Comparison of ENCODE assay signal across 36 cellular contexts in the genomic region with DNA sequence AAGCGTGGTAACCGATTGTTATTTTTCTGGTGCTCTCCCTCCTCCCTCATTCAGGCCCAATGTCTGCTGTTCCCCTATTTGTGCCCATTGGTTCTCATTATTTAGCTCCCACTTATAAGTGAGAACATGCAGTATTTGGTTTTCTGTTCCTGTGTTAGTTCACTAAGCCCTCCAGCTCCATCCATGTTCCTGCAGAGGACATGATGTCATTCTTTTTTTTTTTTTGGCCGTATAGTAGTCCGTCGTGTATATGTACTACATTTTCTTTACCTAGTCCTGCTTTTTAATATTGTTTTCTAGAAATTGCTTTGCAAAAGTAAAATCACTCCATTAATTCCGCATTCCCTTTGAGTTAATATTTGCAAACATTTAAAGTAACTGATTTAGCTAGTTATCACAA. TPM values are rescaled to one million over a fixed set of nuclear protein-coding genes. Genes with fewer than 3 reads are reported as not detected.
DNase-seq lines count a peak whose midpoint lies in the region; ATAC-seq, FAIRE-seq and TF ChIP-seq lines count a peak whose summit lies in the region.
"Had no signal": no experiment of that assay in that cellular context is flagged by ENCODE, and none has a peak within 500 bp of the region (broad histone marks: within the 10 kb centered on the region; RNA-seq: fewer than 3 reads in every experiment).

No MANE protein-coding gene starts in this region.

- no peak for TF ChIP-seq CTCF in HepG2 (CRISPR knock-in tag; IDR thresholded peaks at IDR 0.05)
- TF ChIP-seq CTCF in right lobe of liver (IDR thresholded peaks at IDR 0.05): no peak
- no peak for TF ChIP-seq CTCF in HEK293 (tag by site-specific recombination; IDR thresholded peaks at IDR 0.05)
- no peak for TF ChIP-seq CTCF in chondrocyte (IDR thresholded peaks at IDR 0.05)
- TF ChIP-seq CTCF in D721Med (IDR thresholded peaks at IDR 0.05; ENCODE audit: insufficient read depth, missing control alignments): no peak
- no peak for TF ChIP-seq CTCF in testis (IDR thresholded peaks at IDR 0.05)

- peaks cover 55% of the 10 kb centered on the region for H3K4me1 Mint-ChIP-seq in activated naive CD4-positive, alpha-beta T cell treated with anti-CD3 and anti-CD28 coated beads, Interleukin-2, amount 50 U/mL, for 24 hours
- H3K4me1 Mint-ChIP-seq in chondrocyte (ENCODE audit: low read depth): peaks cover 25% of the 10 kb centered on the region

- H3K4me1 ChIP-seq in HepG2 (ENCODE audit: insufficient read depth, low read length): peaks cover 61% of the 10 kb centered on the region
- no peaks in the 10 kb centered on the region for H3K4me1 ChIP-seq in right lobe of liver
- H3K4me1 ChIP-seq in HEK293 (ENCODE audit: control insufficient read depth, insufficient read depth, low read length): peaks cover 7% of the 10 kb centered on the region; the same call in 1 of the 2 replicates
- peaks cover 4% of the 10 kb centered on the region for H3K4me1 ChIP-seq in testis
- H3K4me1 ChIP-seq: BE2C, BLaER1, Caco-2 had no signal

- H3K4me2 ChIP-seq in HepG2 (ENCODE audit: low read depth, low read length): no peak overlapping the region
- H3K4me2 ChIP-seq: A549; BLaER1; BLaER1 treated with 17β-estradiol and CSF1 and Interleukin-3, amounts not matched to agents 10 nM and 100 nM had no signal

- no peak for TF ChIP-seq RAD21 in HepG2 (CRISPR knock-in tag; IDR thresholded peaks at IDR 0.05)

- no peak overlapping the region for H3K27ac Mint-ChIP-seq in activated naive CD4-positive, alpha-beta T cell treated with anti-CD3 and anti-CD28 coated beads, Interleukin-2, amount 50 U/mL, for 24 hours
- peak overlapping the region; percentile 4 for H3K27ac Mint-ChIP-seq in chondrocyte (ENCODE audit: unreplicated experiment)
- H3K27ac Mint-ChIP-seq: B cell; CD4-positive, alpha-beta T cell; CD8-positive, alpha-beta memory T cell; CD8-positive, alpha-beta T cell had no signal

- H3K27ac ChIP-seq in HepG2 (ENCODE audit: extremely low read length, insufficient read depth, low read length) (no peak overlapping the region), right lobe of liver (no peak overlapping the region), HEK293 (ENCODE audit: extremely low read depth, low read depth, low read length) (no peak overlapping the region), testis (no peak overlapping the region)
- H3K27ac ChIP-seq: 22Rv1; A549; BLaER1; BLaER1 treated with 17β-estradiol and CSF1 and Interleukin-3, amounts not matched to agents 10 nM and 100 nM; C4-2B had no signal

- peak overlapping the region; percentile 44 for H3K4me3 Mint-ChIP-seq in activated naive CD4-positive, alpha-beta T cell treated with anti-CD3 and anti-CD28 coated beads, Interleukin-2, amount 50 U/mL, for 24 hours
- H3K4me3 Mint-ChIP-seq in chondrocyte (ENCODE audit: unreplicated experiment): no peak overlapping the region
- H3K4me3 Mint-ChIP-seq: B cell; CD14-positive monocyte; CD4-positive, alpha-beta memory T cell; CD4-positive, alpha-beta T cell; CD4-positive, CD25-positive, alpha-beta regulatory T cell; CD8-positive, alpha-beta memory T cell; CD8-positive, alpha-beta T cell had no signal

- POLR2A ChIA-PET in HepG2 (lab: Yijun Ruan, JAX): interaction anchor here (0.9 kb wide), 1 partner anchor 59 kb away, joined by 3 read pairs; the partner anchor contains the start of gene BAG2
- POLR2A ChIA-PET in HEK293 (lab: Yijun Ruan, JAX): interaction anchor here (0.5 to 0.6 kb wide), 2 partner anchors 54 to 776 kb away, joined by 4 to 5 read pairs; no protein-coding TSS in a partner anchor

- DNase-seq in activated naive CD4-positive, alpha-beta T cell treated with anti-CD3 and anti-CD28 coated beads, Interleukin-2, amount 50 U/mL, for 16 hours: no peak
- DNase-seq in HepG2 (ENCODE audit: low spot score) (no peak), right lobe of liver (no peak), chondrocyte (ENCODE audit: low spot score) (no peak), D721Med (ENCODE audit: insufficient read length, low spot score) (no peak), testis (no peak)
- DNase-seq: 8988T; ACHN; AML-193; BE2C; C1 segment of cervical spinal cord; Caco-2; Calu3; CD4-positive, alpha-beta memory T cell; CD4-positive, alpha-beta T cell; CD4-positive, CD25-positive, alpha-beta regulatory T cell; CD8-positive, alpha-beta memory T cell; CD8-positive, alpha-beta T cell; COR-L47; DMS 273 treated with DMSO at 0.1 percent for 48 hours; DMS153; DMS53; DMS79; DMS79 treated with DMSO at 0.1 percent for 48 hours; DND-41; EL had no signal

- H4K20me1 ChIP-seq in HepG2 (ENCODE audit: insufficient read depth, low read length): 0 out of 2 replicates have a peak, but pooled peaks cover 3% of the 10 kb centered on the region

- no peaks in the 10 kb centered on the region for H3K9me3 Mint-ChIP-seq in activated naive CD4-positive, alpha-beta T cell treated with anti-CD3 and anti-CD28 coated beads, Interleukin-2, amount 50 U/mL, for 24 hours
- H3K9me3 Mint-ChIP-seq in chondrocyte (ENCODE audit: low read depth): no peaks in the 10 kb centered on the region
- H3K9me3 Mint-ChIP-seq: CD14-positive monocyte; CD4-positive, alpha-beta T cell; CD8-positive, alpha-beta memory T cell; CD8-positive, alpha-beta T cell had no signal

- in situ Hi-C loops in HepG2 (cut with HindIII; ENCODE audit: extremely low pct_ligation_motif_present, low pct_unique_long_range_greater_than_20kb): no loop called here

- WGBS in HepG2 (ENCODE audit: low lambda C conversion rate): 97% methylated on average over 6 of the region's 6 CpGs
- WGBS in right lobe of liver (ENCODE audit: insufficient coverage, low coverage, low lambda C conversion rate, missing lambda C conversion rate): 91% methylated on average over 6 of the region's 6 CpGs
- WGBS in testis, 2 donors: 92 to 94% methylated on average over 6 of the region's 6 CpGs

- peaks cover 15% of the 10 kb centered on the region for H3K36me3 Mint-ChIP-seq in activated naive CD4-positive, alpha-beta T cell treated with anti-CD3 and anti-CD28 coated beads, Interleukin-2, amount 50 U/mL, for 24 hours
- peaks cover 2% of the 10 kb centered on the region for H3K36me3 Mint-ChIP-seq in chondrocyte (ENCODE audit: low read depth)

- FAIRE-seq in HepG2 (lab: Jason Lieb, UNC) (no peak), D721Med (lab: Jason Lieb, UNC) (no peak)
- FAIRE-seq: A204.1, A549 had no signal

- H3K4me3 ChIP-seq in HepG2 (replicated peaks in 1 of 3; ENCODE audit: insufficient read depth in 1 of 3, low read depth in 2 of 3, low read length in 3 of 3) (no peak overlapping the region), right lobe of liver (no peak overlapping the region), HEK293 (ENCODE audit: low read depth, low read length) (no peak overlapping the region), testis (no peak overlapping the region)
- H3K4me3 ChIP-seq: A549; BLaER1; BLaER1 treated with 17β-estradiol and CSF1 and Interleukin-3, amounts not matched to agents 10 nM and 100 nM had no signal

- intact Hi-C loops in HepG2 (cut with micrococcal nuclease; ENCODE audit: unreplicated experiment): no loop called here
- intact Hi-C loops in right lobe of liver (cut with DNase I): no loop called here
- intact Hi-C loops in testis (cut with DNase I; ENCODE audit: low total_unique reads): no loop called here

- no peak overlapping the region for H3K9ac ChIP-seq in HepG2 (ENCODE audit: insufficient read depth, low read depth, low read length)
- H3K9ac ChIP-seq: BLaER1; BLaER1 treated with 17β-estradiol and CSF1 and Interleukin-3, amounts not matched to agents 10 nM and 100 nM had no signal

- H3K27me3 Mint-ChIP-seq in activated naive CD4-positive, alpha-beta T cell treated with anti-CD3 and anti-CD28 coated beads, Interleukin-2, amount 50 U/mL, for 24 hours: no peaks in the 10 kb centered on the region
- no peaks in the 10 kb centered on the region for H3K27me3 Mint-ChIP-seq in chondrocyte (ENCODE audit: low read depth)
- H3K27me3 Mint-ChIP-seq: B cell; CD4-positive, alpha-beta memory T cell; CD4-positive, alpha-beta T cell; CD4-positive, CD25-positive, alpha-beta regulatory T cell had no signal

- CTCF ChIA-PET in HepG2 (lab: Yijun Ruan, JAX; ENCODE audit: low intra/inter-chr PET ratio, low total read pairs) (no interaction called here), HEK293 (lab: Yijun Ruan, JAX) (interaction anchor here (0.6 to 1.7 kb wide), 3 partner anchors 24 to 210 kb away, joined by 3 to 5 read pairs (median 4); no protein-coding TSS in a partner anchor)

- peaks cover 0 to 3% of the 10 kb centered on the region in 2 experiments; a peak in 2 of 5 replicates for H3K36me3 ChIP-seq in HepG2 (replicated peaks in 1 of 2; ENCODE audit: control insufficient read depth in 1 of 2, insufficient read depth in 2 of 2, low read length in 2 of 2)
- H3K36me3 ChIP-seq in right lobe of liver: no peaks in the 10 kb centered on the region
- peaks cover 0 to 6% of the 10 kb centered on the region in 2 experiments; a peak in 2 of 3 replicates for H3K36me3 ChIP-seq in HEK293 (ENCODE audit: control insufficient read depth in 2 of 2, insufficient read depth in 1 of 2, low read length in 2 of 2)
- H3K36me3 ChIP-seq in testis (ENCODE audit: low read depth, missing control alignments): no peaks in the 10 kb centered on the region

- no peak for TF ChIP-seq EP300 in HepG2 (IDR thresholded peaks at IDR 0.05; ENCODE audit: low read depth in 2 of 2, low read length in 2 of 2)
- TF ChIP-seq EP300 in HepG2 (CRISPR knock-in tag; IDR thresholded peaks at IDR 0.05; ENCODE audit: borderline replicate concordance): no peak

- H2AFZ ChIP-seq in HepG2 (ENCODE audit: low read length): no peak overlapping the region

- no TSS peak for BruUV-seq in HepG2 (replicated peaks; lab: Mats Ljungman, UMichigan)

- H3K9me3 ChIP-seq in HepG2 (ENCODE audit: low read length): no peaks in the 10 kb centered on the region
- H3K9me3 ChIP-seq in right lobe of liver: no peaks in the 10 kb centered on the region
- no peaks in the 10 kb centered on the region for H3K9me3 ChIP-seq in HEK293 (ENCODE audit: control insufficient read depth, insufficient read depth, low read depth, low read length)
- H3K9me3 ChIP-seq in testis: no peaks in the 10 kb centered on the region
- H3K9me3 ChIP-seq: A549; BE2C; BLaER1; BLaER1 treated with 17β-estradiol and CSF1 and Interleukin-3, amounts not matched to agents 10 nM and 100 nM; Caco-2 had no signal

- H3K79me2 ChIP-seq in HepG2 (ENCODE audit: insufficient read depth, low read length): peaks cover 77% of the 10 kb centered on the region

- H3K27me3 ChIP-seq in HepG2 (ENCODE audit: control insufficient read depth in 1 of 2, insufficient read depth in 2 of 2, low read length in 2 of 2): no peaks in the 10 kb centered on the region
- H3K27me3 ChIP-seq in right lobe of liver: no peaks in the 10 kb centered on the region
- H3K27me3 ChIP-seq in testis: no peaks in the 10 kb centered on the region
- H3K27me3 ChIP-seq: BE2C; BLaER1; BLaER1 treated with 17β-estradiol and CSF1 and Interleukin-3, amounts not matched to agents 10 nM and 100 nM had no signal

- TF ChIP-seq POLR2A in HepG2 (IDR thresholded peaks at IDR 0.05; ENCODE audit: insufficient read depth in 1 of 2, low read depth in 2 of 2, low read length in 2 of 2): no peak
- no peak for TF ChIP-seq POLR2A in right lobe of liver (IDR thresholded peaks at IDR 0.05)
- TF ChIP-seq POLR2A in testis (IDR thresholded peaks at IDR 0.05): no peak

- ATAC-seq in HepG2: no peak
- no peak for ATAC-seq in right lobe of liver
- ATAC-seq: A549; CD8-positive, alpha-beta T cell had no signal

RNA-seq across cellular contexts. Expression of gene ZNF451, which starts 23.1 kb away (rescaled TPM):
- total RNA-seq in HepG2 (2016; rRNA removed; fragmentation: Illumina TruSeq; extraction: Trizol): 65.7 and 104 TPM in 2 replicates
- 24.7 and 26.5 TPM in 2 replicates for total RNA-seq in HepG2 (2016; cell fraction: cytosol; rRNA removed; fragmentation: Illumina TruSeq; extraction: Trizol; ENCODE audit: low read depth)
- total RNA-seq in HepG2 (2016; cell fraction: insoluble cytoplasmic fraction; rRNA removed; fragmentation: Illumina TruSeq; extraction: Trizol): 63.5 and 86.7 TPM in 2 replicates
- total RNA-seq in HepG2 (2016; cell fraction: membrane; rRNA removed; fragmentation: Illumina TruSeq; extraction: Trizol): 25.8 and 28.9 TPM in 2 replicates
- 114 and 121 TPM in 2 replicates for total RNA-seq in HepG2 (2016; cell fraction: nucleus; rRNA removed; fragmentation: Illumina TruSeq; extraction: Trizol)
- 26.8 and 32.1 TPM in 2 replicates for polyA plus RNA-seq in HepG2 (2011; rRNA removed)
- 11.2 and 15.5 TPM in 2 replicates for polyA plus RNA-seq in HepG2 (2011; cell fraction: cytosol; rRNA removed)
- 31.4 and 36.5 TPM in 2 replicates for polyA plus RNA-seq in HepG2 (2011; cell fraction: nucleus; rRNA removed)
- 19.2 and 24.0 TPM in 2 replicates for polyA plus RNA-seq in HepG2 (2012)
- 2.4 and 2.9 TPM in 2 replicates for polyA plus RNA-seq in HepG2 (2016; cell fraction: cytosol; fragmentation: Illumina TruSeq; extraction: Trizol; ENCODE audit: low read depth)
- polyA plus RNA-seq in HepG2 (2016; cell fraction: insoluble cytoplasmic fraction; fragmentation: Illumina TruSeq; extraction: Trizol; ENCODE audit: low read depth): 26.3 and 29.7 TPM in 2 replicates
- polyA plus RNA-seq in HepG2 (2016; cell fraction: membrane; fragmentation: Illumina TruSeq; extraction: Trizol; ENCODE audit: low read depth): 4.3 and 5.0 TPM in 2 replicates
- 58.1 and 64.8 TPM in 2 replicates for polyA plus RNA-seq in HepG2 (2016; cell fraction: nucleus; fragmentation: Illumina TruSeq; extraction: Trizol; ENCODE audit: insufficient read depth, low read depth)
- polyA minus RNA-seq in HepG2 (2011; rRNA and poly(A)+ RNA removed; ENCODE audit: low replicate concordance): 41.3 and 48.2 TPM in 2 replicates
- polyA minus RNA-seq in HepG2 (2011; cell fraction: cytosol; rRNA and poly(A)+ RNA removed): 47.5 and 51.5 TPM in 2 replicates
- polyA minus RNA-seq in HepG2 (2011; cell fraction: nucleus; rRNA and poly(A)+ RNA removed): 297 and 303 TPM in 2 replicates
- total RNA-seq in right lobe of liver: 10 to 100 TPM; 14.4 to 24.9 (median 19.1) TPM
- 45.4 to 60.7 TPM (median 45.5 TPM) in 3 replicates for total RNA-seq in chondrocyte
- total RNA-seq in testis: 100 to 1,000 TPM in 1 of 2 donors, 10 to 100 TPM in 1; 70.1 to 106 TPM
- polyA plus RNA-seq in testis (ENCODE audit: insufficient read depth, low read depth, low replicate concordance): 68.1 TPM

RNA-seq across cellular contexts. Expression of gene BAG2, which starts 59.0 kb away (rescaled TPM):
- 15.1 and 23.0 TPM in 2 replicates for total RNA-seq in HepG2 (2016; rRNA removed; fragmentation: Illumina TruSeq; extraction: Trizol)
- 3.7 and 4.1 TPM in 2 replicates for total RNA-seq in HepG2 (2016; cell fraction: cytosol; rRNA removed; fragmentation: Illumina TruSeq; extraction: Trizol; ENCODE audit: low read depth)
- total RNA-seq in HepG2 (2016; cell fraction: insoluble cytoplasmic fraction; rRNA removed; fragmentation: Illumina TruSeq; extraction: Trizol): 15.0 and 23.4 TPM in 2 replicates
- 8.8 and 9.8 TPM in 2 replicates for total RNA-seq in HepG2 (2016; cell fraction: membrane; rRNA removed; fragmentation: Illumina TruSeq; extraction: Trizol)
- total RNA-seq in HepG2 (2016; cell fraction: nucleus; rRNA removed; fragmentation: Illumina TruSeq; extraction: Trizol): 10.3 and 11.9 TPM in 2 replicates
- 4.3 and 5.7 TPM in 2 replicates for polyA plus RNA-seq in HepG2 (2011; rRNA removed)
- polyA plus RNA-seq in HepG2 (2011; cell fraction: cytosol; rRNA removed): 2.4 and 3.5 TPM in 2 replicates
- polyA plus RNA-seq in HepG2 (2011; cell fraction: nucleus; rRNA removed): 1.3 and 2.0 TPM in 2 replicates
- polyA plus RNA-seq in HepG2 (2012): 6.1 and 6.7 TPM in 2 replicates
- polyA plus RNA-seq in HepG2 (2016; cell fraction: cytosol; fragmentation: Illumina TruSeq; extraction: Trizol; ENCODE audit: low read depth): 2.4 TPM in 2 replicates
- polyA plus RNA-seq in HepG2 (2016; cell fraction: insoluble cytoplasmic fraction; fragmentation: Illumina TruSeq; extraction: Trizol; ENCODE audit: low read depth): 24.1 and 26.3 TPM in 2 replicates
- 5.4 and 5.5 TPM in 2 replicates for polyA plus RNA-seq in HepG2 (2016; cell fraction: membrane; fragmentation: Illumina TruSeq; extraction: Trizol; ENCODE audit: low read depth)
- polyA plus RNA-seq in HepG2 (2016; cell fraction: nucleus; fragmentation: Illumina TruSeq; extraction: Trizol; ENCODE audit: insufficient read depth, low read depth): 10.2 and 10.9 TPM in 2 replicates
- 3.1 and 7.3 TPM in 2 replicates for polyA minus RNA-seq in HepG2 (2011; rRNA and poly(A)+ RNA removed; ENCODE audit: low replicate concordance)
- 4.3 and 4.4 TPM in 2 replicates for polyA minus RNA-seq in HepG2 (2011; cell fraction: cytosol; rRNA and poly(A)+ RNA removed)
- 19.6 and 22.1 TPM in 2 replicates for polyA minus RNA-seq in HepG2 (2011; cell fraction: nucleus; rRNA and poly(A)+ RNA removed)
- 1 to 10 TPM; 2.8 to 6.2 (median 4.3) TPM for total RNA-seq in right lobe of liver
- 12.1 to 13.7 TPM (median 12.1 TPM) in 3 replicates for total RNA-seq in chondrocyte
- 1 to 10 TPM; 5.3 to 6.1 TPM for total RNA-seq in testis
- 12.6 TPM for polyA plus RNA-seq in testis (ENCODE audit: insufficient read depth, low read depth, low replicate concordance)
